In the genomic region with DNA sequence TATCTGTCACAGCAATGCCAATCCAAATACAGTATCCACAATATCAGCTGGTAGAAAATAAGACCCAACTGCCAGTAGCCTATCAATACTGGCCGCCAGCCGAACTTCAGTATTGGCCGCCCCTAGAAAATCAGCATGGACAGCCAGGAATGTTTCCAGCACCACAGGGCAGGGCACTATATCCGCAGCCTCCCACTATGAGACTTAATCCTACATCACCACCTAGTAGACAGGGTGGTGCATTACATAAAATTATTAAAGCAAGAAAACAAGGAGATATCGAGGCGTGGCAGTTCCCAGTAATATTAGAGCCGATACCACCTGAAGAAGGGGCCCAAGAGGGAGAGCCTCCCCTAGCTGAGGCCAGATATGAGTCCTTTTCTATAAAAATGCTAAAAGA, we compare ENCODE assay signal across 1 cellular context.
TF ChIP-seq lines count a peak whose summit lies in the region.

No MANE protein-coding gene starts in this region.

TF ChIP-seq in Ishikawa, 13 proteins besides CTCF, POLR2A, EP300 and RAD21 (continued from another document):
- TF ChIP-seq, protein P1, sequence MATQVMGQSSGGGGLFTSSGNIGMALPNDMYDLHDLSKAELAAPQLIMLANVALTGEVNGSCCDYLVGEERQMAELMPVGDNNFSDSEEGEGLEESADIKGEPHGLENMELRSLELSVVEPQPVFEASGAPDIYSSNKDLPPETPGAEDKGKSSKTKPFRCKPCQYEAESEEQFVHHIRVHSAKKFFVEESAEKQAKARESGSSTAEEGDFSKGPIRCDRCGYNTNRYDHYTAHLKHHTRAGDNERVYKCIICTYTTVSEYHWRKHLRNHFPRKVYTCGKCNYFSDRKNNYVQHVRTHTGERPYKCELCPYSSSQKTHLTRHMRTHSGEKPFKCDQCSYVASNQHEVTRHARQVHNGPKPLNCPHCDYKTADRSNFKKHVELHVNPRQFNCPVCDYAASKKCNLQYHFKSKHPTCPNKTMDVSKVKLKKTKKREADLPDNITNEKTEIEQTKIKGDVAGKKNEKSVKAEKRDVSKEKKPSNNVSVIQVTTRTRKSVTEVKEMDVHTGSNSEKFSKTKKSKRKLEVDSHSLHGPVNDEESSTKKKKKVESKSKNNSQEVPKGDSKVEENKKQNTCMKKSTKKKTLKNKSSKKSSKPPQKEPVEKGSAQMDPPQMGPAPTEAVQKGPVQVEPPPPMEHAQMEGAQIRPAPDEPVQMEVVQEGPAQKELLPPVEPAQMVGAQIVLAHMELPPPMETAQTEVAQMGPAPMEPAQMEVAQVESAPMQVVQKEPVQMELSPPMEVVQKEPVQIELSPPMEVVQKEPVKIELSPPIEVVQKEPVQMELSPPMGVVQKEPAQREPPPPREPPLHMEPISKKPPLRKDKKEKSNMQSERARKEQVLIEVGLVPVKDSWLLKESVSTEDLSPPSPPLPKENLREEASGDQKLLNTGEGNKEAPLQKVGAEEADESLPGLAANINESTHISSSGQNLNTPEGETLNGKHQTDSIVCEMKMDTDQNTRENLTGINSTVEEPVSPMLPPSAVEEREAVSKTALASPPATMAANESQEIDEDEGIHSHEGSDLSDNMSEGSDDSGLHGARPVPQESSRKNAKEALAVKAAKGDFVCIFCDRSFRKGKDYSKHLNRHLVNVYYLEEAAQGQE (IDR thresholded peaks at IDR 0.05; ENCODE audit: low read depth): no peak
- TF ChIP-seq, protein P2, sequence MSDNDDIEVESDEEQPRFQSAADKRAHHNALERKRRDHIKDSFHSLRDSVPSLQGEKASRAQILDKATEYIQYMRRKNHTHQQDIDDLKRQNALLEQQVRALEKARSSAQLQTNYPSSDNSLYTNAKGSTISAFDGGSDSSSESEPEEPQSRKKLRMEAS (IDR thresholded peaks at IDR 0.05): no peak
- TF ChIP-seq TCF12 (IDR thresholded peaks at IDR 0.05; ENCODE audit: low read depth) (no peak), EGR1 (IDR thresholded peaks at IDR 0.05) (no peak)
TF ChIP-seq in Ishikawa: peak in this region for 0.
